ENCODE assay signal across 8 cellular contexts in the genomic region with DNA sequence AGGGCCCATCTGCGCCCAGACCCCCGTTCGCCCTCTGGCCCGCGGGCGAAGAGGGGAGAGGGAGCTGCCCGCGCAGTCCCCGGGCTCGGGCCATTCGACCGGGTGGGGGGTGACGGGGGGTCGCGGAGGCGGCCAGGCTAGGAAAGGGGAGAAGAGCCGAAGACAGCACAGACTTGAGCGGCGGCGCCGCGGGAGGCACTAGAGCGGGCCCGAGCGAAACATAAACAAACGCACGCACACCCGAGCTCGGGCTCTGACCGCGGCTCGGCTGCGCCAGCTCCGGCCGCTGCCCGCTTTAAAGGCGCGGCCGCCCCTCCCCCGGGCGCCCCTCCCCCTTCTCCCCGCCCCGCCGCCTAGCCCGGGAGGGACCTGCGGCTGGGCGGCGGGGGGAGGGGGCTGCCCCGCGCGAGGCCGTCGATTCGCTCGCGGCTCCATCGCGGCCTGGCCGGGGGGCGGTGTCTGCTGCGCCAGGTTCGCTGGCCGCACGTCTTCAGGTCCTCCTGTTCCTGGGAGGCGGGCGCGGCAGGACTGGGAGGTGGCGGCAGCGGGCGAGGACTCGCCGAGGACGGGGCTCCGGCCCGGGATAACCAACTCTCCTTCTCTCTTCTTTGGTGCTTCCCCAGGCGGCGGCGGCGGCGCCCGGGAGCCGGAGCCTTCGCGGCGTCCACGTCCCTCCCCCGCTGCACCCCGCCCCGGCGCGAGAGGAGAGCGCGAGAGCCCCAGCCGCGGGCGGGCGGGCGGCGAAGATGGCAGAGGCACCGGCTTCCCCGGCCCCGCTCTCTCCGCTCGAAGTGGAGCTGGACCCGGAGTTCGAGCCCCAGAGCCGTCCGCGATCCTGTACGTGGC. TPM values are rescaled to one million over a fixed set of nuclear protein-coding genes. Genes with fewer than 3 reads are reported as not detected.
A peak's percentile ranks its signal among the peaks of the same experiment; 100 is the strongest.
DNase-seq lines count a peak whose midpoint lies in the region; ATAC-seq and TF ChIP-seq lines count a peak whose summit lies in the region.

Gene FOXO3 (plus strand): TSS at position 455 of the 846 bp plus-strand sequence. CDS start 292 bp downstream, at position 747.

- H3K4me1 Mint-ChIP-seq in effector memory CD8-positive, alpha-beta T cell (ENCODE audit: low read depth in 2 of 2): peaks cover 32 to 35% of the 10 kb centered on the region in 2 donors

- in situ Hi-C loops in ACHN (cut with HindIII; ENCODE audit: low pct_ligation_motif_present, low pct_unique_long_range_greater_than_20kb, low sequenced_read_pairs): no loop called here

- H3K9me3 Mint-ChIP-seq in effector memory CD8-positive, alpha-beta T cell: no peaks in the 10 kb centered on the region

- DNase-seq in ACHN (peak; percentile 90), GM20000 (ENCODE audit: low spot score) (peak; percentile 74), NCI-H748 treated with DMSO at 0.1 percent for 48 hours (lab: John Stamatoyannopoulos, UW) (peak; percentile 71), lung microvascular endothelial cell (ENCODE audit: low read depth in 2 of 2) (peak; percentile 92)
- DNase-seq in activated CD8-positive, alpha-beta memory T cell treated with anti-CD3 and anti-CD28 coated beads for 4 hours (ENCODE audit: low read depth in 2 of 2): peak; percentile 42 to 53
- peak; percentile 47 to 58 (median 53) for DNase-seq in effector memory CD8-positive, alpha-beta T cell
- peak; percentile 66 for DNase-seq in stimulated activated CD8-positive, alpha-beta memory T cell treated with anti-CD3 and anti-CD28 coated beads, Interleukin-12 subunit alpha, Interleukin-12 subunit beta, amount 100 ng/mL, for 4 hours (ENCODE audit: low read depth)

- H3K36me3 Mint-ChIP-seq in effector memory CD8-positive, alpha-beta T cell (ENCODE audit: insufficient read depth): peaks cover 51% of the 10 kb centered on the region

- no peaks in the 10 kb centered on the region for H3K27me3 Mint-ChIP-seq in effector memory CD8-positive, alpha-beta T cell

- peak; percentile 3 for ATAC-seq in effector memory CD8-positive, alpha-beta T cell (replicated peaks)
- ATAC-seq in GM19351 (IDR thresholded peaks at IDR 0.05; ENCODE audit: unreplicated experiment): no peak

- TF ChIP-seq CTCF in GM20000 (IDR thresholded peaks at IDR 0.05; ENCODE audit: extremely low read depth, missing control alignments): no peak

- peak within 1 kb of the TSS; percentile 87 to 90 for H3K4me3 Mint-ChIP-seq in effector memory CD8-positive, alpha-beta T cell

- peak within 1 kb of the TSS; percentile 97 to 98 for H3K27ac Mint-ChIP-seq in effector memory CD8-positive, alpha-beta T cell

RNA-seq across cellular contexts. Expression of gene FOXO3, which starts in this region (rescaled TPM):
- 10.2 and 13.9 TPM in 2 replicates for total RNA-seq in lung microvascular endothelial cell
